ENCODE assay signal across 19 cellular contexts in genomic region chr1:63042278-63042677, GRCh38.
DNase-seq lines count a peak whose midpoint lies in the region; ATAC-seq and TF ChIP-seq lines count a peak whose summit lies in the region.
"Had no signal": no experiment of that assay in that cellular context is flagged by ENCODE, and none has a peak within 500 bp of the region (broad histone marks: within the 10 kb centered on the region; RNA-seq: fewer than 3 reads in every experiment).

No MANE protein-coding gene starts in this region.

- H3K27ac ChIP-seq in right atrium auricular region (no peak overlapping the region), coronary artery (no peak overlapping the region)
- H3K27ac ChIP-seq: ascending aorta, esophagus muscularis mucosa, gastrocnemius medialis had no signal

- intact Hi-C loops in left ventricle myocardium superior (cut with micrococcal nuclease): no loop called here

- no peak for DNase-seq in left ventricle myocardium superior
- DNase-seq in right atrium auricular region (ENCODE audit: low spot score): no peak
- peak; percentile 58 for DNase-seq in NCI-H2107 treated with DMSO at 0.1 percent for 48 hours (lab: John Stamatoyannopoulos, UW; ENCODE audit: unreplicated experiment)
- DNase-seq in WTC11 (ENCODE audit: low spot score): no peak
- no peak for DNase-seq in coronary artery (ENCODE audit: low spot score)
- no peak for DNase-seq in activated CD4-positive, alpha-beta T cell treated with anti-CD3 and anti-CD28 coated beads for 4 hours
- DNase-seq: effector memory CD4-positive, alpha-beta T cell; gastrocnemius medialis; HFFc6; IMR-90; naive B cell; stimulated activated CD8-positive, alpha-beta memory T cell treated with anti-CD3 and anti-CD28 coated beads, Interleukin-4, amount 100 ng/mL, for 48 hours had no signal

- peaks cover 2% of the 10 kb centered on the region; the same call in 1 of the 2 replicates for H3K36me3 Mint-ChIP-seq in WTC11
- H3K36me3 Mint-ChIP-seq: activated naive CD4-positive, alpha-beta T cell treated with anti-CD3 and anti-CD28 coated beads, Interleukin-2, amount 50 U/mL, for 24 hours; memory B cell; naive B cell had no signal

- no peaks in the 10 kb centered on the region for H3K9me3 ChIP-seq in right atrium auricular region
- H3K9me3 ChIP-seq: ascending aorta, esophagus muscularis mucosa, gastrocnemius medialis had no signal

- 0 out of 2 replicates have a peak overlapping the region, but pooled peaks have one; percentile 15 for H3K4me3 Mint-ChIP-seq in WTC11
- H3K4me3 Mint-ChIP-seq: activated naive CD4-positive, alpha-beta T cell treated with anti-CD3 and anti-CD28 coated beads, Interleukin-2, amount 50 U/mL, for 24 hours; activated T-helper 1 cell treated with anti-CD3 and anti-CD28 coated beads, Interleukin-12 subunit alpha, Interleukin-12 subunit beta, Interleukin-2, Interleukin-4 antibody, amounts not matched to agents 30 ng/mL and 10 ng/mL and 1 ng/mL, durations not matched to agents 14 hours and 24 hours and 36 hours; HFFc6; memory B cell; naive B cell had no signal

- H3K27me3 ChIP-seq in right atrium auricular region: no peaks in the 10 kb centered on the region
- H3K27me3 ChIP-seq: ascending aorta, esophagus muscularis mucosa, gastrocnemius medialis had no signal

- peak; percentile 85 for ATAC-seq in left ventricle myocardium superior
- peak; percentile 95 for ATAC-seq in WTC11
- no peak for ATAC-seq in GM18868 (IDR thresholded peaks at IDR 0.05; ENCODE audit: unreplicated experiment)
- ATAC-seq in GM21381 (IDR thresholded peaks at IDR 0.05; ENCODE audit: unreplicated experiment): no peak
- ATAC-seq: gastrocnemius medialis had no signal

- CTCF ChIA-PET in WTC11 (lab: Charles Lee): interaction anchor here (0.7 to 1.4 kb wide), 3 partner anchors 61 to 147 kb away, joined by 3 to 4 read pairs (median 3); no protein-coding TSS in a partner anchor

- no peaks in the 10 kb centered on the region for H3K4me1 ChIP-seq in right atrium auricular region
- H3K4me1 ChIP-seq: ascending aorta, esophagus muscularis mucosa, gastrocnemius medialis had no signal

- no peaks in the 10 kb centered on the region for H3K36me3 ChIP-seq in right atrium auricular region
- H3K36me3 ChIP-seq: ascending aorta, esophagus muscularis mucosa, gastrocnemius medialis had no signal

- peaks cover 20% of the 10 kb centered on the region for H3K4me1 Mint-ChIP-seq in WTC11
- H3K4me1 Mint-ChIP-seq: activated naive CD4-positive, alpha-beta T cell treated with anti-CD3 and anti-CD28 coated beads, Interleukin-2, amount 50 U/mL, for 24 hours; memory B cell; naive B cell had no signal

- POLR2A ChIA-PET in WTC11 (lab: Charles Lee): no interaction called here

- no peak overlapping the region for H3K27ac Mint-ChIP-seq in WTC11
- H3K27ac Mint-ChIP-seq: activated naive CD4-positive, alpha-beta T cell treated with anti-CD3 and anti-CD28 coated beads, Interleukin-2, amount 50 U/mL, for 24 hours; activated T-helper 1 cell treated with anti-CD3 and anti-CD28 coated beads, Interleukin-12 subunit alpha, Interleukin-12 subunit beta, Interleukin-2, Interleukin-4 antibody, amounts not matched to agents 30 ng/mL and 10 ng/mL and 1 ng/mL, durations not matched to agents 14 hours and 24 hours and 36 hours; HFFc6; memory B cell had no signal

- peaks cover 19% of the 10 kb centered on the region for H3K27me3 Mint-ChIP-seq in WTC11 (ENCODE audit: low read depth)
- H3K27me3 Mint-ChIP-seq: memory B cell had no signal

- H3K9me3 Mint-ChIP-seq in WTC11: peaks cover 19% of the 10 kb centered on the region
- H3K9me3 Mint-ChIP-seq: activated naive CD4-positive, alpha-beta T cell treated with anti-CD3 and anti-CD28 coated beads, Interleukin-2, amount 50 U/mL, for 24 hours; activated T-helper 1 cell treated with anti-CD3 and anti-CD28 coated beads, Interleukin-12 subunit alpha, Interleukin-12 subunit beta, Interleukin-2, Interleukin-4 antibody, amounts not matched to agents 30 ng/mL and 10 ng/mL and 1 ng/mL, durations not matched to agents 14 hours and 24 hours and 36 hours; memory B cell had no signal

- H3K4me3 ChIP-seq in right atrium auricular region: no peak overlapping the region
- no peak overlapping the region for H3K4me3 ChIP-seq in coronary artery
- H3K4me3 ChIP-seq: ascending aorta, esophagus muscularis mucosa, gastrocnemius medialis had no signal

- no peak for TF ChIP-seq CTCF in right atrium auricular region (IDR thresholded peaks at IDR 0.05)
- TF ChIP-seq CTCF in WTC11 (IDR thresholded peaks at IDR 0.05): no peak
- no peak for TF ChIP-seq CTCF in coronary artery (IDR thresholded peaks at IDR 0.05)

TF ChIP-seq in WTC11, 78 proteins besides CTCF, POLR2A, EP300 and RAD21:
- TF ChIP-seq ESRRA (CRISPR knock-in tag; IDR thresholded peaks at IDR 0.05; ENCODE audit: borderline replicate concordance): no peak
- TF ChIP-seq, protein P1, sequence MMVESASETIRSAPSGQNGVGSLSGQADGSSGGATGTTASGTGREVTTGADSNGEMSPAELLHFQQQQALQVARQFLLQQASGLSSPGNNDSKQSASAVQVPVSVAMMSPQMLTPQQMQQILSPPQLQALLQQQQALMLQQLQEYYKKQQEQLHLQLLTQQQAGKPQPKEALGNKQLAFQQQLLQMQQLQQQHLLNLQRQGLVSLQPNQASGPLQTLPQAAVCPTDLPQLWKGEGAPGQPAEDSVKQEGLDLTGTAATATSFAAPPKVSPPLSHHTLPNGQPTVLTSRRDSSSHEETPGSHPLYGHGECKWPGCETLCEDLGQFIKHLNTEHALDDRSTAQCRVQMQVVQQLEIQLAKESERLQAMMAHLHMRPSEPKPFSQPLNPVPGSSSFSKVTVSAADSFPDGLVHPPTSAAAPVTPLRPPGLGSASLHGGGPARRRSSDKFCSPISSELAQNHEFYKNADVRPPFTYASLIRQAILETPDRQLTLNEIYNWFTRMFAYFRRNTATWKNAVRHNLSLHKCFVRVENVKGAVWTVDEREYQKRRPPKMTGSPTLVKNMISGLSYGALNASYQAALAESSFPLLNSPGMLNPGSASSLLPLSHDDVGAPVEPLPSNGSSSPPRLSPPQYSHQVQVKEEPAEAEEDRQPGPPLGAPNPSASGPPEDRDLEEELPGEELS (CRISPR knock-in tag; IDR thresholded peaks at IDR 0.05): peak; percentile 36; the same call in 1 of the 2 replicates
- TF ChIP-seq, protein P2, sequence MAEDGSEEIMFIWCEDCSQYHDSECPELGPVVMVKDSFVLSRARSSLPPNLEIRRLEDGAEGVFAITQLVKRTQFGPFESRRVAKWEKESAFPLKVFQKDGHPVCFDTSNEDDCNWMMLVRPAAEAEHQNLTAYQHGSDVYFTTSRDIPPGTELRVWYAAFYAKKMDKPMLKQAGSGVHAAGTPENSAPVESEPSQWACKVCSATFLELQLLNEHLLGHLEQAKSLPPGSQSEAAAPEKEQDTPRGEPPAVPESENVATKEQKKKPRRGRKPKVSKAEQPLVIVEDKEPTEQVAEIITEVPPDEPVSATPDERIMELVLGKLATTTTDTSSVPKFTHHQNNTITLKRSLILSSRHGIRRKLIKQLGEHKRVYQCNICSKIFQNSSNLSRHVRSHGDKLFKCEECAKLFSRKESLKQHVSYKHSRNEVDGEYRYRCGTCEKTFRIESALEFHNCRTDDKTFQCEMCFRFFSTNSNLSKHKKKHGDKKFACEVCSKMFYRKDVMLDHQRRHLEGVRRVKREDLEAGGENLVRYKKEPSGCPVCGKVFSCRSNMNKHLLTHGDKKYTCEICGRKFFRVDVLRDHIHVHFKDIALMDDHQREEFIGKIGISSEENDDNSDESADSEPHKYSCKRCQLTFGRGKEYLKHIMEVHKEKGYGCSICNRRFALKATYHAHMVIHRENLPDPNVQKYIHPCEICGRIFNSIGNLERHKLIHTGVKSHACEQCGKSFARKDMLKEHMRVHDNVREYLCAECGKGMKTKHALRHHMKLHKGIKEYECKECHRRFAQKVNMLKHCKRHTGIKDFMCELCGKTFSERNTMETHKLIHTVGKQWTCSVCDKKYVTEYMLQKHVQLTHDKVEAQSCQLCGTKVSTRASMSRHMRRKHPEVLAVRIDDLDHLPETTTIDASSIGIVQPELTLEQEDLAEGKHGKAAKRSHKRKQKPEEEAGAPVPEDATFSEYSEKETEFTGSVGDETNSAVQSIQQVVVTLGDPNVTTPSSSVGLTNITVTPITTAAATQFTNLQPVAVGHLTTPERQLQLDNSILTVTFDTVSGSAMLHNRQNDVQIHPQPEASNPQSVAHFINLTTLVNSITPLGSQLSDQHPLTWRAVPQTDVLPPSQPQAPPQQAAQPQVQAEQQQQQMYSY (CRISPR knock-in tag; IDR thresholded peaks at IDR 0.05): no peak

Comparison
In these comparisons a context has a peak if more than half of its experiments do, and no peak if none do; other contexts are left out.
1. ATAC-seq: peak in left ventricle myocardium superior (single experiment) and WTC11 (single experiment); none in GM18868 (single experiment) and GM21381 (single experiment).